8 cellular contexts compared by ENCODE assay signal in the genomic region with DNA sequence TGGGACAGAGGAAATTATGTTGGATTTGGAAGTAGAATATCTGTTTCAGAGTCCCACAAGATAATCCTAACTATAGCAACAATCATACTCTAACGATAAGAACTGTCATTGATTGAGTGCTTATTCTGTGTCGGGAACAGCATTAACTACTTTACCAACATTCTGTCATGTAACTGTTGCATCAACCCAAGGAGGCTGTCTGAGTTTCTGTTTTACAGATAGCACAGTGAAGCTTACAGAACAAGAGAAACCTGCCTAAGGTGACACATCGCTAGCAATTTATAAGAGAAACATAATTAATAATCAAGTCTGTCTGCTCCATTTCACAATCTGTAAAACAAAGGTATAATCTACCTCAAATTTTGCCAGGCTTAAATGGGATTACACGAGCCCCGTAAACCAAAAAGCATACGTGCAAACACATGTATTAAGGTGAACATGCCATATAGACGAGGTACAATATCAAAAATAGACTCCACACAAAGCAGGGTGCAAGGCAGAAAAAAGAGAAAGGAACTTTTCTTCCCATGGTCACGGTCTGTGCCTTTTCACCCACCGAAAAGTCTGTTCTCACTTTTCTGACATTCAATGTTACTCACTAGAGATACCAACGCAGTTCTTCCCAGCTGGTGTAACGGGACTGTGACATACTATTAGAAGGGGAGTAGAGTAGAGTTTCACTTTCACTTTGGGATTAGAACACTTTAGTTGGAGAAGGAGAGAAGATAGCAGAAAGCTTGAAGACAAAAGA. TPM values are rescaled to one million over a fixed set of nuclear protein-coding genes. Genes with fewer than 3 reads are reported as not detected.
DNase-seq lines count a peak whose midpoint lies in the region; ATAC-seq and TF ChIP-seq lines count a peak whose summit lies in the region.

No MANE protein-coding gene starts in this region.

- ATAC-seq in activated naive CD8-positive, alpha-beta T cell treated with anti-CD3 and anti-CD28 coated beads, Interleukin-2, amount 50 U/mL, for 24 hours: peak; percentile 46
- peak; percentile 66 to 70 for ATAC-seq in lower lobe of right lung
- no peak for ATAC-seq in HG03135 (IDR thresholded peaks at IDR 0.05; ENCODE audit: unreplicated experiment)
- no peak for ATAC-seq in HG02885 (IDR thresholded peaks at IDR 0.05; ENCODE audit: poor library complexity, unreplicated experiment)

- CTCF ChIA-PET in HEK293 (lab: Yijun Ruan, JAX): interaction anchor here (1.6 kb wide), 1 partner anchor 16 kb away, joined by 9 read pairs; no protein-coding TSS in a partner anchor

- POLR2A ChIA-PET in HEK293 (lab: Yijun Ruan, JAX): no interaction called here

- no peaks in the 10 kb centered on the region for H3K36me3 ChIP-seq in HEK293 (ENCODE audit: control insufficient read depth in 2 of 2, insufficient read depth in 1 of 2, low read length in 2 of 2)
- H3K36me3 ChIP-seq in lower lobe of right lung: no peaks in the 10 kb centered on the region

- no peaks in the 10 kb centered on the region for H3K27me3 ChIP-seq in lower lobe of right lung (ENCODE audit: low read depth)

- H3K4me1 ChIP-seq in HEK293 (ENCODE audit: control insufficient read depth, insufficient read depth, low read length) (no peaks in the 10 kb centered on the region), lower lobe of right lung (peaks cover 18% of the 10 kb centered on the region)

- DNase-seq in A172 (ENCODE audit: low spot score) (peak; percentile 71), lower lobe of right lung (no peak), glomerular visceral epithelial cell (ENCODE audit: extremely low spot score) (no peak)
- no peak for DNase-seq in activated naive CD8-positive, alpha-beta T cell treated with anti-CD3 and anti-CD28 coated beads, Interleukin-2, amount 50 U/mL, for 24 hours
- no peak for DNase-seq in central memory CD4-positive, alpha-beta T cell

- H3K4me1 Mint-ChIP-seq in activated naive CD8-positive, alpha-beta T cell treated with anti-CD3 and anti-CD28 coated beads, Interleukin-2, amount 50 U/mL, for 24 hours: peaks cover 9% of the 10 kb centered on the region

- H3K9me3 Mint-ChIP-seq in activated naive CD8-positive, alpha-beta T cell treated with anti-CD3 and anti-CD28 coated beads, Interleukin-2, amount 50 U/mL, for 24 hours: peaks cover 3% of the 10 kb centered on the region

- no peaks in the 10 kb centered on the region for H3K36me3 Mint-ChIP-seq in activated naive CD8-positive, alpha-beta T cell treated with anti-CD3 and anti-CD28 coated beads, Interleukin-2, amount 50 U/mL, for 24 hours (ENCODE audit: low read depth)

- H3K27ac ChIP-seq in HEK293 (ENCODE audit: extremely low read depth, low read depth, low read length) (no peak overlapping the region), lower lobe of right lung (peak overlapping the region; percentile 72)

- H3K9me3 ChIP-seq in HEK293 (ENCODE audit: control insufficient read depth, insufficient read depth, low read depth, low read length) (no peaks in the 10 kb centered on the region), lower lobe of right lung (no peaks in the 10 kb centered on the region)

- no peak overlapping the region for H3K4me3 ChIP-seq in HEK293 (ENCODE audit: low read depth, low read length)
- peak overlapping the region; percentile 50 for H3K4me3 ChIP-seq in lower lobe of right lung

- intact Hi-C loops in lower lobe of right lung (cut with DNase I): no loop called here

- TF ChIP-seq CTCF in HEK293 (tag by site-specific recombination; IDR thresholded peaks at IDR 0.05) (no peak), lower lobe of right lung (IDR thresholded peaks at IDR 0.05) (no peak)

- no peaks in the 10 kb centered on the region for H3K27me3 Mint-ChIP-seq in activated naive CD8-positive, alpha-beta T cell treated with anti-CD3 and anti-CD28 coated beads, Interleukin-2, amount 50 U/mL, for 24 hours

- H3K4me3 Mint-ChIP-seq in activated naive CD8-positive, alpha-beta T cell treated with anti-CD3 and anti-CD28 coated beads, Interleukin-2, amount 50 U/mL, for 24 hours: peak overlapping the region; percentile 47

- H3K27ac Mint-ChIP-seq in activated naive CD8-positive, alpha-beta T cell treated with anti-CD3 and anti-CD28 coated beads, Interleukin-2, amount 50 U/mL, for 24 hours: no peak overlapping the region

TF ChIP-seq in HEK293, 187 proteins besides CTCF, POLR2A, EP300 and RAD21:
- TF ChIP-seq ZFP69B (tag by site-specific recombination; IDR thresholded peaks at IDR 0.05) (no peak), SETDB1 (IDR thresholded peaks at IDR 0.05; ENCODE audit: insufficient read length, low read length) (peak; percentile 11), ZNF138 (tag by site-specific recombination; IDR thresholded peaks at IDR 0.05; ENCODE audit: borderline replicate concordance) (no peak), TRIM28 (IDR thresholded peaks at IDR 0.05; ENCODE audit: borderline replicate concordance, low read length) (0 out of 2 replicates have a peak, but pooled peaks have one; percentile 47)

RNA-seq across cellular contexts. Expression of gene SLC8A1, which starts 37.2 kb away (rescaled TPM):
- 34.5 and 37.6 TPM in 2 replicates for total RNA-seq in A172 (2014; rRNA removed; shearing (Covaris generic))
- total RNA-seq in lower lobe of right lung: 58.5 TPM

Comparison
In these comparisons a context has a peak if more than half of its experiments do, and no peak if none do; other contexts are left out.
1. ATAC-seq: peak in activated naive CD8-positive, alpha-beta T cell treated with anti-CD3 and anti-CD28 coated beads, Interleukin-2, amount 50 U/mL, for 24 hours (single experiment) and lower lobe of right lung (2 of 2); none in HG03135 (single experiment) and HG02885 (single experiment).